Comparison of ENCODE assay signal across 9 cellular contexts in the genomic region with DNA sequence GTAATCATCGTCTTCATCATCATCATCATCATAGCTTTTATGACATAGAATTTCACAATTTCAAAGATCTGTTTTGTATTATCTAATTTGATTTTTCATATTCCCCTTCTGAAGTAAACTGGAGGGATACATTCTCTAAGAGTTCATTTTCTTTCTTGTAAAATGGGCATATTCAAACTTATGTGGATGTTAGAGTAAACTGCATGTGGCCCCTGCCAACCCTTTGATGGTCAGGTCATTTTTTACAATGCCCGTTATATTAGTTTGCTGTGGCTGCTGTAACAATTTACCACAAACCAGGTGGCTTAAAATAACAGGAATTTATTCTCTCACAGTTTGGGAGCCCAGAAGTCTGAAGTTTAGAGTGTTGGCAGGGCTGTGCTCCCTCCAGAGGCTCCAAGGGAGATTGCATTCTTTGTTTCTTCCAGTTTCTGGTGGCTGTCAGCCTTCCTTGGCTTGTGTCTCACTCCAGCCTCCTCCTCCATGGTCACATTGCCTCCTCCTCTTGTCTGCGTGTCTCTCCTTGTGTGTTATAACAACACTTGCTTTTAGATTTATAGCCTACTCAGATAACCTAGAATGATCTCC.
DNase-seq lines count a peak whose midpoint lies in the region; ATAC-seq and TF ChIP-seq lines count a peak whose summit lies in the region.
"Had no signal": no experiment of that assay in that cellular context is flagged by ENCODE, and none has a peak within 500 bp of the region (broad histone marks: within the 10 kb centered on the region; RNA-seq: fewer than 3 reads in every experiment).

No MANE protein-coding gene starts in this region.

- intact Hi-C loops in colonic mucosa (cut with DNase I): loop anchor here (10.0 kb wide), 1 partner anchor 120 kb away; no protein-coding TSS in a partner anchor

- H3K9me3 ChIP-seq in MG63 (no peaks in the 10 kb centered on the region), colonic mucosa (no peaks in the 10 kb centered on the region)

- DNase-seq in Caki2 (ENCODE audit: low read depth): peak; percentile 27
- peak; percentile 8 for DNase-seq in MG63
- no peak for DNase-seq in colonic mucosa
- peak; percentile 42 for DNase-seq in renal cortical epithelial cell (ENCODE audit: low read depth)
- no peak for DNase-seq in NCI-H446 treated with DMSO at 0.1 percent for 48 hours (lab: John Stamatoyannopoulos, UW)
- DNase-seq in activated CD8-positive, alpha-beta memory T cell treated with anti-CD3 and anti-CD28 coated beads, Interleukin-2, amount 50 U/mL, for 48 hours: no peak

- peak; percentile 57 for ATAC-seq in GM19397 (IDR thresholded peaks at IDR 0.05; ENCODE audit: unreplicated experiment)
- ATAC-seq in HG02973 (IDR thresholded peaks at IDR 0.05; ENCODE audit: unreplicated experiment): no peak

- H3K9ac ChIP-seq in colonic mucosa (ENCODE audit: low read depth in 2 of 2, low read length in 2 of 2): no peak overlapping the region

- H3K27ac ChIP-seq in colonic mucosa: no peak overlapping the region

- peak; percentile 28 for TF ChIP-seq CTCF in colonic mucosa (IDR thresholded peaks at IDR 0.05)

- no peaks in the 10 kb centered on the region for H3K36me3 ChIP-seq in MG63
- no peaks in the 10 kb centered on the region for H3K36me3 ChIP-seq in colonic mucosa

- in situ Hi-C loops in Caki2 (cut with HindIII; ENCODE audit: low pct_unique_long_range_greater_than_20kb, low sequenced_read_pairs): no loop called here

- H3K4me3 ChIP-seq in MG63 (no peak overlapping the region), colonic mucosa (no peak overlapping the region)
- H3K4me3 ChIP-seq: lung had no signal

- H3K4me1 ChIP-seq in colonic mucosa: no peaks in the 10 kb centered on the region

- H3K27me3 ChIP-seq in MG63 (no peaks in the 10 kb centered on the region), colonic mucosa (no peaks in the 10 kb centered on the region)

Comparison
In these comparisons a context has a peak if more than half of its experiments do, and no peak if none do; other contexts are left out.
1. DNase-seq: peak in Caki2 (single experiment), MG63 (single experiment) and renal cortical epithelial cell (single experiment); none in colonic mucosa (single experiment), NCI-H446 treated with DMSO at 0.1 percent for 48 hours (single experiment) and activated CD8-positive, alpha-beta memory T cell treated with anti-CD3 and anti-CD28 coated beads, Interleukin-2, amount 50 U/mL, for 48 hours (single experiment).